22 cellular contexts compared by ENCODE assay signal in the genomic region with DNA sequence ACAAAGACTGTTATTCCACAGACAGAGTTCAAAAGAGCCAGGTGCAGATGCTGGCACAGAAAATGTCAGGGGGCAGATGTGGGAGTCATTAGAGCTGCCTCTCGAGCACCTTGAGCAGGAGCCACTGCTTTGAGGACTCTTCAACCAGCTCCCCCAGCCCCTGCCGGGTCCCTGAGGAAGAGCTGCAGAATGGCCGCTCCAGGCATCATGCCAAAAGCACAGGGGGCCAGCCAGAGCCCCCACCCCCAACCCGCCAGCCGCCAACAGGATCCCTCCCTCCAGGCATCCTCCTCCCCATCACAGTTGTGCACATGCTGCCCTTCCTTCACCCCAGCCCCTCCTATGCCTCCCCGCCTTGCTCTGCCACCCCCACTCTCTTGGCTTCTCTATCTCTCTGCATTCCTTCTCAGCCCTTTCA. TPM values are rescaled to one million over a fixed set of nuclear protein-coding genes. Genes with fewer than 3 reads are reported as not detected.
A peak's percentile ranks its signal among the peaks of the same experiment; 100 is the strongest.
DNase-seq lines count a peak whose midpoint lies in the region; TF ChIP-seq lines count a peak whose summit lies in the region.
"Had no signal": no experiment of that assay in that cellular context is flagged by ENCODE, and none has a peak within 500 bp of the region (broad histone marks: within the 10 kb centered on the region; RNA-seq: fewer than 3 reads in every experiment).

No MANE protein-coding gene starts in this region.

- peaks cover 6% of the 10 kb centered on the region for H3K4me1 ChIP-seq in left ventricle myocardium inferior
- H3K4me1 ChIP-seq: A549, lower lobe of right lung had no signal

- H3K27me3 ChIP-seq in left ventricle myocardium inferior (ENCODE audit: low read depth), result peaks cover 10% of the 10 kb centered on the region
- H3K27me3 ChIP-seq: foreskin keratinocyte, hepatocyte, neural progenitor cell had no signal

- H3K9me3 ChIP-seq in left ventricle myocardium inferior (replicated peaks), result no peaks in the 10 kb centered on the region
- H3K9me3 ChIP-seq: A549, lower lobe of right lung had no signal

- TF ChIP-seq CTCF in osteocyte (IDR thresholded peaks at IDR 0.05) (no peak), left ventricle myocardium inferior (IDR thresholded peaks at IDR 0.05; ENCODE audit: borderline replicate concordance) (no peak)

- intact Hi-C loops in left ventricle myocardium inferior (cut with micrococcal nuclease), result no loop called here

- no peaks in the 10 kb centered on the region for H3K36me3 Mint-ChIP-seq in osteocyte (ENCODE audit: unreplicated experiment)
- H3K36me3 Mint-ChIP-seq: activated naive CD8-positive, alpha-beta T cell treated with anti-CD3 and anti-CD28 coated beads, Interleukin-2, amount 10 ng/mL, durations not matched to agents 7 days and 5 days; neural progenitor cell had no signal

- no peak overlapping the region for H3K27ac Mint-ChIP-seq in osteocyte (ENCODE audit: unreplicated experiment)
- H3K27ac Mint-ChIP-seq: activated naive CD8-positive, alpha-beta T cell treated with anti-CD3 and anti-CD28 coated beads, Interleukin-2, amount 10 ng/mL, durations not matched to agents 7 days and 5 days; activated T-helper 2 cell treated with anti-CD3 and anti-CD28 coated beads, Interferon-gamma antibody, Interleukin-2, Interleukin-4, amounts not matched to agents 10 μg/mL and 5 μg/mL and 100 μg/mL, durations not matched to agents 14 hours and 24 hours and 36 hours; B cell; neural progenitor cell; progenitor cell of endocrine pancreas had no signal

- H3K9me3 Mint-ChIP-seq in osteocyte (ENCODE audit: unreplicated experiment), result no peaks in the 10 kb centered on the region
- H3K9me3 Mint-ChIP-seq: activated naive CD8-positive, alpha-beta T cell treated with anti-CD3 and anti-CD28 coated beads, Interleukin-2, amount 10 ng/mL, durations not matched to agents 7 days and 5 days; activated T-helper 2 cell treated with anti-CD3 and anti-CD28 coated beads, Interferon-gamma antibody, Interleukin-2, Interleukin-4, amounts not matched to agents 10 μg/mL and 5 μg/mL and 100 μg/mL, durations not matched to agents 14 hours and 24 hours and 36 hours; neural progenitor cell had no signal

- peak; percentile 5 for DNase-seq in NCI-H510A treated with DMSO at 0.1 percent for 48 hours (lab: John Stamatoyannopoulos, UW)
- DNase-seq in NCI-H510A (lab: John Stamatoyannopoulos, UW), result no peak
- DNase-seq in NCI-H1105 (lab: John Stamatoyannopoulos, UW), result peak; percentile 90
- DNase-seq in NCI-H524 treated with DMSO at 0.1 percent for 48 hours (lab: John Stamatoyannopoulos, UW), result peak; percentile 97
- peak; percentile 77 for DNase-seq in osteocyte (ENCODE audit: extremely low spot score, unreplicated experiment)
- DNase-seq in left ventricle myocardium inferior, result no peak
- DNase-seq in activated CD4-positive, alpha-beta T cell treated with anti-CD3 and anti-CD28 coated beads, Interleukin-2, amount 50 U/mL, for 48 hours, result no peak
- no peak for DNase-seq in superior temporal gyrus (ENCODE audit: extremely low spot score)
- DNase-seq: activated CD4-positive, alpha-beta T cell treated with anti-CD3 and anti-CD28 coated beads for 48 hours; activated naive CD8-positive, alpha-beta T cell treated with anti-CD3 and anti-CD28 coated beads, Interleukin-2, amount 10 ng/mL, durations not matched to agents 7 days and 5 days; effector CD4-positive, alpha-beta T cell; foreskin keratinocyte; GM23248; lower lobe of right lung; NCI-H1930 had no signal

- peaks cover 3% of the 10 kb centered on the region for H3K27me3 Mint-ChIP-seq in osteocyte (ENCODE audit: unreplicated experiment)
- H3K27me3 Mint-ChIP-seq: activated naive CD8-positive, alpha-beta T cell treated with anti-CD3 and anti-CD28 coated beads, Interleukin-2, amount 10 ng/mL, durations not matched to agents 7 days and 5 days; B cell had no signal

- peaks cover 2% of the 10 kb centered on the region for H3K4me1 Mint-ChIP-seq in osteocyte (ENCODE audit: unreplicated experiment)
- H3K4me1 Mint-ChIP-seq: activated naive CD8-positive, alpha-beta T cell treated with anti-CD3 and anti-CD28 coated beads, Interleukin-2, amount 10 ng/mL, durations not matched to agents 7 days and 5 days; B cell had no signal

- H3K4me3 ChIP-seq in left ventricle myocardium inferior, result no peak overlapping the region
- H3K4me3 ChIP-seq: A549, GM23248, hepatocyte, lower lobe of right lung, neural progenitor cell had no signal

- H3K36me3 ChIP-seq in left ventricle myocardium inferior, result no peaks in the 10 kb centered on the region
- H3K36me3 ChIP-seq: lower lobe of right lung, neural progenitor cell had no signal

- no peak overlapping the region for H3K4me3 Mint-ChIP-seq in osteocyte (ENCODE audit: unreplicated experiment)
- H3K4me3 Mint-ChIP-seq: activated naive CD8-positive, alpha-beta T cell treated with anti-CD3 and anti-CD28 coated beads, Interleukin-2, amount 10 ng/mL, durations not matched to agents 7 days and 5 days; B cell; neural progenitor cell had no signal

- no peak overlapping the region for H3K27ac ChIP-seq in left ventricle myocardium inferior (replicated peaks)
- H3K27ac ChIP-seq: A549, foreskin keratinocyte, GM23248, hepatocyte, HL-60, lower lobe of right lung, neural progenitor cell had no signal

RNA-seq across cellular contexts. Expression of a gene that starts 20.7 kb away (rescaled TPM):
- total RNA-seq in osteocyte, result 1.6 and 2.4 TPM in 2 replicates
- total RNA-seq in left ventricle myocardium inferior, result 1.1 TPM

RNA-seq across cellular contexts. Expression of a gene that starts 21.0 kb away (rescaled TPM):
- total RNA-seq in osteocyte, result 6.6 and 7.1 TPM in 2 replicates
- total RNA-seq in left ventricle myocardium inferior, result 4.2 TPM

Comparison
In these comparisons a context has a peak if more than half of its experiments do, and no peak if none do; other contexts are left out.
1. DNase-seq: peak in NCI-H510A treated with DMSO at 0.1 percent for 48 hours (single experiment), NCI-H1105 (single experiment), NCI-H524 treated with DMSO at 0.1 percent for 48 hours (single experiment) and osteocyte (single experiment); none in NCI-H510A (single experiment), left ventricle myocardium inferior (single experiment), activated CD4-positive, alpha-beta T cell treated with anti-CD3 and anti-CD28 coated beads, Interleukin-2, amount 50 U/mL, for 48 hours (0 of 2) and superior temporal gyrus (single experiment).